In genomic region chr3:46463120-46463867, GRCh38 we compare ENCODE assay signal across 20 cellular contexts. TPM values are rescaled to one million over a fixed set of nuclear protein-coding genes. Genes with fewer than 3 reads are reported as not detected.
DNase-seq lines count a peak whose midpoint lies in the region; ATAC-seq and TF ChIP-seq lines count a peak whose summit lies in the region.
"Had no signal": no experiment of that assay in that cellular context is flagged by ENCODE, and none has a peak within 500 bp of the region (broad histone marks: within the 10 kb centered on the region; RNA-seq: fewer than 3 reads in every experiment).

No MANE protein-coding gene starts in this region.

- H3K4me1 ChIP-seq in lung (ENCODE audit: control insufficient read depth in 2 of 2, insufficient read depth in 2 of 2, low read length in 2 of 2) (peaks cover 0 to 18% of the 10 kb centered on the region in 2 donors), subcutaneous abdominal adipose tissue (ENCODE audit: control insufficient read depth in 5 of 5, insufficient read depth in 5 of 5, low read length in 5 of 5) (peaks cover 3 to 52% (median 37%) of the 10 kb centered on the region in 5 donors)

- 46 to 50% methylated on average over 6 of the region's 6 CpGs for WGBS in lung, 2 donors

- H3K9me3 ChIP-seq in lung (ENCODE audit: control insufficient read depth in 2 of 2, insufficient read depth in 1 of 2, low read length in 1 of 2) (no peaks in the 10 kb centered on the region), subcutaneous abdominal adipose tissue (ENCODE audit: control insufficient read depth in 5 of 5, low read length in 5 of 5) (peaks cover 0 to 6% (median 0%) of the 10 kb centered on the region in 5 donors)
- H3K9me3 ChIP-seq: tibial artery had no signal

- peak overlapping the region in 3 of 5 donors; percentile 14 to 66 (median 42) for H3K9ac ChIP-seq in subcutaneous abdominal adipose tissue (ENCODE audit: low read length in 5 of 5)

- intact Hi-C loops in Right ventricle myocardium inferior (cut with DNase I), result no loop called here

- ATAC-seq in Right ventricle myocardium inferior, result peak; percentile 12
- no peak for ATAC-seq in lung (ENCODE audit: insufficient read depth, low FRiP score)
- no peak for ATAC-seq in GM21529 (IDR thresholded peaks at IDR 0.05; ENCODE audit: unreplicated experiment)
- ATAC-seq: activated T-cell treated with anti-CD3 and anti-CD28 coated beads, Interleukin-2, amount 50 U/mL, for 72 hours; stimulated activated naive B cell treated with anti-CD40 and anti-IgM and Interleukin-4, amounts not matched to agents 10 μg/mL and 1 μg/mL and 100 μg/mL, for 72 hours had no signal

- DNase-seq in UCSD-AML1 (lab: John Stamatoyannopoulos, UW; ENCODE audit: unreplicated experiment), result peak; percentile 33
- DNase-seq in Right ventricle myocardium inferior (ENCODE audit: missing footprints), result peak; percentile 72
- DNase-seq in lung (ENCODE audit: low spot score), result peak; percentile 39
- DNase-seq in KG1 (lab: John Stamatoyannopoulos, UW), result no peak
- DNase-seq in NCI-H1930 (lab: John Stamatoyannopoulos, UW), result no peak
- DNase-seq: activated CD4-positive, alpha-beta T cell treated with anti-CD3 and anti-CD28 coated beads, Interleukin-2, amount 50 U/mL, for 4 hours; activated T-cell treated with anti-CD3 and anti-CD28 coated beads, Interleukin-2, amount 50 U/mL, for 72 hours; AML-193; COR-L47; DND-41; Karpas-422; NCI-H510A treated with DMSO at 0.1 percent for 48 hours; retina; SIG-M5; stimulated activated naive B cell treated with anti-CD40 and anti-IgM and Interleukin-4, amounts not matched to agents 10 μg/mL and 1 μg/mL and 100 μg/mL, for 72 hours; tibial artery had no signal

- no peaks in the 10 kb centered on the region for H3K27me3 ChIP-seq in lung (ENCODE audit: control insufficient read depth, insufficient read depth)
- peaks cover 14 to 30% (median 26%) of the 10 kb centered on the region in 5 donors for H3K27me3 ChIP-seq in subcutaneous abdominal adipose tissue (ENCODE audit: control insufficient read depth in 5 of 5, insufficient read depth in 4 of 5, low read length in 5 of 5)

- TF ChIP-seq CTCF in lung (IDR thresholded peaks at IDR 0.05; ENCODE audit: control extremely low read depth, extremely low read depth), result no peak

- no peaks in the 10 kb centered on the region for H3K36me3 ChIP-seq in lung (ENCODE audit: control insufficient read depth in 2 of 2, insufficient read depth in 2 of 2, low read length in 2 of 2)
- no peaks in the 10 kb centered on the region for H3K36me3 ChIP-seq in subcutaneous abdominal adipose tissue (ENCODE audit: control insufficient read depth in 5 of 5, insufficient read depth in 5 of 5, low read length in 5 of 5)
- H3K36me3 ChIP-seq: tibial artery had no signal

- H3K4me3 ChIP-seq in lung (no peak overlapping the region), subcutaneous abdominal adipose tissue (ENCODE audit: low read depth in 1 of 5, low read length in 5 of 5) (peak overlapping the region in 4 of 5 donors; percentile 42 to 63 (median 50))
- H3K4me3 ChIP-seq: tibial artery had no signal

- peak overlapping the region; percentile 6 to 44 for H3K27ac ChIP-seq in lung (ENCODE audit: low read depth in 1 of 2, low read length in 1 of 2)
- peak overlapping the region; percentile 64 for H3K27ac ChIP-seq in subcutaneous abdominal adipose tissue (ENCODE audit: low read depth, low read length)
- H3K27ac ChIP-seq: tibial artery had no signal

RNA-seq across cellular contexts. Expression of gene LTF, which starts 1.4 kb away (rescaled TPM):
- total RNA-seq in Right ventricle myocardium inferior, result 4.8 TPM
- total RNA-seq in lung, result 100 to 1,000 TPM; 102 to 188 TPM
- polyA plus RNA-seq in lung, result 10 to 100 TPM; 12.9 to 99.4 TPM
- total RNA-seq: activated T-cell treated with anti-CD3 and anti-CD28 coated beads, Interleukin-2, amount 50 U/mL, for 72 hours; T-helper 1 cell treated with Interleukin-12 subunit alpha and Interleukin-12 subunit beta and Interleukin-4 antibody, amounts not matched to agents 30 ng/mL and 1 ng/mL, for 36 hours had no signal

RNA-seq across cellular contexts. Expression of gene RTP3, which starts 34.5 kb away (rescaled TPM):
- total RNA-seq in Right ventricle myocardium inferior, result not detected
- not detected for total RNA-seq in lung
- not detected for polyA plus RNA-seq in lung
- total RNA-seq: activated T-cell treated with anti-CD3 and anti-CD28 coated beads, Interleukin-2, amount 50 U/mL, for 72 hours; HT-29; T-helper 1 cell treated with Interleukin-12 subunit alpha and Interleukin-12 subunit beta and Interleukin-4 antibody, amounts not matched to agents 30 ng/mL and 1 ng/mL, for 36 hours had no signal

RNA-seq across cellular contexts. Expression of gene CCRL2, which starts 56.2 kb away (rescaled TPM):
- total RNA-seq in Right ventricle myocardium inferior (1.2 TPM), lung (10 to 100 TPM; 18.9 to 20.6 TPM)
- 10 to 100 TPM; 11.0 to 95.9 TPM for polyA plus RNA-seq in lung

Comparison
In these comparisons a context has a peak if more than half of its experiments do, and no peak if none do; other contexts are left out.
1. DNase-seq: peak in UCSD-AML1 (single experiment), Right ventricle myocardium inferior (single experiment) and lung (single experiment); none in KG1 (single experiment) and NCI-H1930 (0 of 2).
2. RNA of gene LTF, which starts 1.4 kb away (total RNA-seq): 102 to 188 TPM in lung; 4.8 TPM in Right ventricle myocardium inferior (single experiment); every median in the first group is over 10 times any median in the second.